Comparison of ENCODE assay signal across 7 cellular contexts in genomic region chr7:128458956-128459355, GRCh38. TPM values are rescaled to one million over a fixed set of nuclear protein-coding genes. Genes with fewer than 3 reads are reported as not detected.
DNase-seq lines count a peak whose midpoint lies in the region; ATAC-seq and TF ChIP-seq lines count a peak whose summit lies in the region.

No MANE protein-coding gene starts in this region.

- TF ChIP-seq EP300 in ovary (IDR thresholded peaks at IDR 0.05) = no peak

- H3K4me1 ChIP-seq in ovary (ENCODE audit: insufficient read depth) = peaks cover 9% of the 10 kb centered on the region

- no peak for TF ChIP-seq POLR2A in ovary (IDR thresholded peaks at IDR 0.05)

- H3K4me3 Mint-ChIP-seq in natural killer cell = peak overlapping the region; percentile 59

- peak; percentile 19 for ATAC-seq in GM18909 (IDR thresholded peaks at IDR 0.05; ENCODE audit: poor library complexity, unreplicated experiment)
- peak; percentile 12 for ATAC-seq in GM21825 (IDR thresholded peaks at IDR 0.05; ENCODE audit: unreplicated experiment)
- peak; percentile 45 to 71 (median 60) for ATAC-seq in natural killer cell

- peak overlapping the region; percentile 71 to 86 for H3K27ac Mint-ChIP-seq in natural killer cell

- peaks cover 35 to 36% of the 10 kb centered on the region in 2 donors for H3K4me1 Mint-ChIP-seq in natural killer cell

- no peaks in the 10 kb centered on the region for H3K36me3 Mint-ChIP-seq in natural killer cell

- H3K27me3 Mint-ChIP-seq in natural killer cell (ENCODE audit: low read depth in 2 of 2) = no peaks in the 10 kb centered on the region

- no peaks in the 10 kb centered on the region for H3K9me3 Mint-ChIP-seq in natural killer cell

- H3K27ac ChIP-seq in ovary = no peak overlapping the region

- no peak for TF ChIP-seq CTCF in natural killer cell (IDR thresholded peaks at IDR 0.05)
- TF ChIP-seq CTCF in ovary (IDR thresholded peaks at IDR 0.05) = no peak

- H3K4me3 ChIP-seq in Jurkat, Clone E6-1 (ENCODE audit: low read length) = no peak overlapping the region
- H3K4me3 ChIP-seq in ovary = no peak overlapping the region
- H3K4me3 ChIP-seq in MG63 = no peak overlapping the region

- no peaks in the 10 kb centered on the region for H3K9me3 ChIP-seq in ovary
- H3K9me3 ChIP-seq in MG63 = no peaks in the 10 kb centered on the region

- intact Hi-C loops in natural killer cell (cut with micrococcal nuclease) = loop anchor here (1.0 to 10.0 kb wide), 3 partner anchors 32 to 76 kb away; partner anchors contain the start of gene IMPDH1
- intact Hi-C loops in ovary (cut with DNase I) = loop anchor here in 2 of 4 donors (2.0 to 10.0 kb wide), 2 partner anchors 32 to 54 kb away; partner anchors contain the start of gene IMPDH1 (in 1 of the 2)

- peak; percentile 54 for DNase-seq in Jurkat, Clone E6-1 (ENCODE audit: low read depth, low spot score)
- no peak for DNase-seq in natural killer cell
- no peak for DNase-seq in ovary
- no peak for DNase-seq in anterior cingulate cortex (lab: John Stamatoyannopoulos, UW)
- no peak for DNase-seq in MG63

- 55 to 59% (median 59%) methylated on average over 3 of the region's 3 CpGs for WGBS in ovary, 3 donors

- no peaks in the 10 kb centered on the region for H3K36me3 ChIP-seq in ovary
- peaks cover 5% of the 10 kb centered on the region; the same call in 1 of the 2 replicates for H3K36me3 ChIP-seq in MG63

- H3K27me3 ChIP-seq in ovary = no peaks in the 10 kb centered on the region
- no peaks in the 10 kb centered on the region for H3K27me3 ChIP-seq in MG63

RNA-seq across cellular contexts. Expression of gene HILPDA, which starts 3.3 kb away (rescaled TPM):
- polyA plus RNA-seq in Jurkat, Clone E6-1 (2012; ENCODE audit: insufficient read depth, insufficient read length) = 27.8 TPM
- total RNA-seq in natural killer cell (1 to 10 TPM; 1.9 to 5.1 (median 2.3) TPM), ovary (10 to 100 TPM; 10.2 to 69.7 (median 32.9) TPM)
- polyA plus RNA-seq in ovary = 10 to 100 TPM; 18.7 to 39.0 TPM
- 7.6 and 10.0 TPM in 2 replicates for total RNA-seq in MG63 (2014; rRNA removed; shearing (Covaris generic); ENCODE audit: low replicate concordance)

RNA-seq across cellular contexts. Expression of gene METTL2B, which starts 17.6 kb away (rescaled TPM):
- polyA plus RNA-seq in Jurkat, Clone E6-1 (2012; ENCODE audit: insufficient read depth, insufficient read length) = 27.0 TPM
- total RNA-seq in natural killer cell = 10 to 100 TPM; 16.1 to 20.8 (median 20.0) TPM
- 10 to 100 TPM; 11.3 to 31.3 (median 20.3) TPM for total RNA-seq in ovary
- 10 to 100 TPM in 1 of 2 donors, 1 to 10 TPM in 1; 9.5 to 23.4 TPM for polyA plus RNA-seq in ovary
- total RNA-seq in MG63 (2014; rRNA removed; shearing (Covaris generic); ENCODE audit: low replicate concordance) = 17.2 and 19.1 TPM in 2 replicates

RNA-seq across cellular contexts. Expression of gene IMPDH1, which starts 49.2 kb away (rescaled TPM):
- 67.9 TPM for polyA plus RNA-seq in Jurkat, Clone E6-1 (2012; ENCODE audit: insufficient read depth, insufficient read length)
- total RNA-seq in natural killer cell (10 to 100 TPM; 77.8 to 94.1 (median 89.6) TPM), ovary (10 to 100 TPM; 10.3 to 66.9 (median 41.4) TPM)
- 10 to 100 TPM; 16.5 to 23.3 TPM for polyA plus RNA-seq in ovary
- 42.1 and 67.6 TPM in 2 replicates for total RNA-seq in MG63 (2014; rRNA removed; shearing (Covaris generic); ENCODE audit: low replicate concordance)
